Comparison of ENCODE assay signal across 26 cellular contexts in the genomic region with DNA sequence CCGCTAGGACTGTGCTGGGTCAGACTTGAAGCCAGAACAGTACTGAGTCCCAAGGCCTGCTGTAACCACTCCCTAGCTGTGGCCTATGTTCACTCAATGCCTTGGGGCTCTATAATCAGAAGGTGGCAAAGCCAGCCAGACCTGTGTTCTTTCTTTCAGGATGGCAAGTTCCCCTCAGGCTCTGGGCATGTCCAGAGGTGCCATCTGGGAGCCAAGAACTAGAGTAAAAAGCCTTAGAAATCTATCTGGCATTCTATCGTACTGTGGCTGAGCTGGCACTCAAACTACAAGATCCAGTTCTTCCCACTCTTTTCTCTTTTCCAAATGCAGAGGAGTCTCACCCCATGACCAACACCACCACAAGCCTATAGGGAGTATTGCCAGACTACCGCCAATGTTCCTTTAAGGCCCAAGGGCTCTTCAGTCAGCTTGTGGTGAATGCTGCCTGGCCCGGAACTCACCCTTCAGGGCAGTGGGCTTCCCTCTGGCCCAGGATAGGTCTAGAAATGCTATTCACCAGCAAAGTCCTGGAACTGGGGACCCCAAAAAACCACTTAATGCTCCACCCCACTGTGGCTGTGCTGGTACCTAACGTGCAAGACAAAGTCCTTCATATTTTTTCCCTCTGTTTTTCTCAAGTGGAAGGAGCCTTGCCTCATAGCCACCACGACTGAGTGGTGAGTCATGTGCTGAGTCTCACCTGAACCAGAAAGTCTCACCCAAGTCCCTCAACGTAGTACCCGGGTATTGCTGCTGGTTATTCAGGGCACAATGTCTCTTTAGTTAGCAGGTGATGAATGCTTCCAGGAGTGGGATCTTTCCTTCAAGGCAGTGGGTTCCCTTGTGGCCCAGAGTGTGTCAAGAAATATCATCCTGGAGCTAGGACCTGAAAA. TPM values are rescaled to one million over a fixed set of nuclear protein-coding genes. Genes with fewer than 3 reads are reported as not detected.
DNase-seq lines count a peak whose midpoint lies in the region; FAIRE-seq and TF ChIP-seq lines count a peak whose summit lies in the region.
"Had no signal": no experiment of that assay in that cellular context is flagged by ENCODE, and none has a peak within 500 bp of the region (broad histone marks: within the 10 kb centered on the region; RNA-seq: fewer than 3 reads in every experiment).

No MANE protein-coding gene starts in this region.

- no peak overlapping the region for H3K9ac ChIP-seq in endodermal cell (ENCODE audit: extremely low read depth, low read length, poor library complexity, severe bottlenecking)
- no peak overlapping the region for H3K9ac ChIP-seq in smooth muscle cell (ENCODE audit: low read depth)
- H3K9ac ChIP-seq: BLaER1 treated with 17β-estradiol and CSF1 and Interleukin-3, amounts not matched to agents 10 nM and 100 nM had no signal

- peaks cover 26% of the 10 kb centered on the region for H3K9me3 ChIP-seq in endodermal cell (ENCODE audit: control insufficient read depth, low read length)
- no peaks in the 10 kb centered on the region for H3K9me3 ChIP-seq in smooth muscle cell (replicated peaks; ENCODE audit: low read depth)
- no peaks in the 10 kb centered on the region for H3K9me3 ChIP-seq in small intestine (ENCODE audit: control insufficient read depth, low read depth)
- no peaks in the 10 kb centered on the region for H3K9me3 ChIP-seq in thyroid gland
- H3K9me3 ChIP-seq: gastrocnemius medialis, lower lobe of right lung had no signal

- no peak overlapping the region for H3K4me3 Mint-ChIP-seq in activated CD4-positive, alpha-beta T cell treated with anti-CD3 and anti-CD28 coated beads, Interleukin-2, amount 10 ng/mL, durations not matched to agents 24 days and 14 days
- H3K4me3 Mint-ChIP-seq in endodermal cell: no peak overlapping the region
- H3K4me3 Mint-ChIP-seq: naive B cell; stimulated activated naive B cell treated with anti-CD40 and anti-IgM and Interleukin-4, amounts not matched to agents 10 μg/mL and 1 μg/mL and 100 μg/mL, for 72 hours had no signal

- intact Hi-C loops in activated CD4-positive, alpha-beta T cell treated with anti-CD3 and anti-CD28 coated beads, Interleukin-2, amount 10 ng/mL, durations not matched to agents 24 days and 14 days (cut with micrococcal nuclease): no loop called here
- intact Hi-C loops in thyroid gland (cut with DNase I): no loop called here

- TF ChIP-seq POLR2A in thyroid gland (IDR thresholded peaks at IDR 0.05): no peak

- H3F3A ChIP-seq in smooth muscle cell (ENCODE audit: low read depth): no peaks in the 10 kb centered on the region

- H3K27me3 Mint-ChIP-seq in activated CD4-positive, alpha-beta T cell treated with anti-CD3 and anti-CD28 coated beads, Interleukin-2, amount 10 ng/mL, durations not matched to agents 24 days and 14 days: peaks cover 59% of the 10 kb centered on the region
- peaks cover 14% of the 10 kb centered on the region for H3K27me3 Mint-ChIP-seq in endodermal cell (ENCODE audit: insufficient read depth)

- H3K4me1 ChIP-seq in endodermal cell (ENCODE audit: control insufficient read depth, insufficient read depth, low read length) (no peaks in the 10 kb centered on the region), smooth muscle cell (ENCODE audit: low read depth) (no peaks in the 10 kb centered on the region), small intestine (ENCODE audit: control insufficient read depth in 2 of 2, insufficient read depth in 1 of 2, low read depth in 1 of 2, low read length in 1 of 2) (no peaks in the 10 kb centered on the region), thyroid gland (no peaks in the 10 kb centered on the region)
- H3K4me1 ChIP-seq: gastrocnemius medialis, lower lobe of right lung had no signal

- H2AFZ ChIP-seq in smooth muscle cell (ENCODE audit: low read depth): no peak overlapping the region

- WGBS in endodermal cell (ENCODE audit: insufficient coverage in 1 of 2, insufficient read length in 1 of 2), 2 experiments: 94 to 96% methylated on average over 7 to 8 of the region's 8 CpGs
- WGBS in smooth muscle cell (ENCODE audit: low lambda C conversion rate): 86% methylated on average over 8 of the region's 8 CpGs
- 75 to 82% (median 76%) methylated on average over 8 of the region's 8 CpGs for WGBS in small intestine, 3 donors
- 76 to 85% methylated on average over 8 of the region's 8 CpGs for WGBS in thyroid gland, 2 donors

- H3K9me3 Mint-ChIP-seq in activated CD4-positive, alpha-beta T cell treated with anti-CD3 and anti-CD28 coated beads, Interleukin-2, amount 10 ng/mL, durations not matched to agents 24 days and 14 days: no peaks in the 10 kb centered on the region
- peaks cover 12% of the 10 kb centered on the region for H3K9me3 Mint-ChIP-seq in endodermal cell
- H3K9me3 Mint-ChIP-seq: activated T-helper 2 cell treated with anti-CD3 and anti-CD28 coated beads, Interferon-gamma antibody, Interleukin-2, Interleukin-4, amounts not matched to agents 10 μg/mL and 5 μg/mL and 100 μg/mL, durations not matched to agents 14 hours and 24 hours and 36 hours had no signal

- no peak overlapping the region for H3K4me2 ChIP-seq in smooth muscle cell
- H3K4me2 ChIP-seq: BLaER1 treated with 17β-estradiol and CSF1 and Interleukin-3, amounts not matched to agents 10 nM and 100 nM had no signal

- FAIRE-seq in small intestine (lab: Jason Lieb, UNC): no peak
- FAIRE-seq: endometrium, urothelium cell line had no signal

- no peak for TF ChIP-seq CTCF in endodermal cell (conservative IDR thresholded peaks at IDR 0.05)
- TF ChIP-seq CTCF in smooth muscle cell (IDR thresholded peaks at IDR 0.05; ENCODE audit: borderline replicate concordance, insufficient read depth, poor library complexity, severe bottlenecking): no peak
- TF ChIP-seq CTCF in thyroid gland (IDR thresholded peaks at IDR 0.05): no peak

- no peak overlapping the region for H3K27ac Mint-ChIP-seq in activated CD4-positive, alpha-beta T cell treated with anti-CD3 and anti-CD28 coated beads, Interleukin-2, amount 10 ng/mL, durations not matched to agents 24 days and 14 days
- H3K27ac Mint-ChIP-seq in endodermal cell: peak overlapping the region; percentile 56
- H3K27ac Mint-ChIP-seq: activated T-helper 2 cell treated with anti-CD3 and anti-CD28 coated beads, Interferon-gamma antibody, Interleukin-2, Interleukin-4, amounts not matched to agents 10 μg/mL and 5 μg/mL and 100 μg/mL, durations not matched to agents 14 hours and 24 hours and 36 hours; naive B cell; stimulated activated naive B cell treated with anti-CD40 and anti-IgM and Interleukin-4, amounts not matched to agents 10 μg/mL and 1 μg/mL and 100 μg/mL, for 72 hours had no signal

- no peaks in the 10 kb centered on the region for H3K36me3 Mint-ChIP-seq in activated CD4-positive, alpha-beta T cell treated with anti-CD3 and anti-CD28 coated beads, Interleukin-2, amount 10 ng/mL, durations not matched to agents 24 days and 14 days (ENCODE audit: low read depth)
- no peaks in the 10 kb centered on the region for H3K36me3 Mint-ChIP-seq in endodermal cell (ENCODE audit: low read depth)
- H3K36me3 Mint-ChIP-seq: stimulated activated naive B cell treated with anti-CD40 and anti-IgM and Interleukin-4, amounts not matched to agents 10 μg/mL and 1 μg/mL and 100 μg/mL, for 72 hours had no signal

- no peaks in the 10 kb centered on the region for H4K20me1 ChIP-seq in smooth muscle cell (ENCODE audit: low read depth)
- H4K20me1 ChIP-seq: BLaER1 treated with 17β-estradiol and CSF1 and Interleukin-3, amounts not matched to agents 10 nM and 100 nM had no signal

- DNase-seq in activated CD4-positive, alpha-beta T cell treated with anti-CD3 and anti-CD28 coated beads, Interleukin-2, amount 10 ng/mL, durations not matched to agents 24 days and 14 days: peak; percentile 43
- no peak for DNase-seq in activated CD4-positive, alpha-beta T cell treated with anti-CD3 and anti-CD28 coated beads, Interleukin-2, amount 50 U/mL, for 4 hours
- DNase-seq in endodermal cell (no peak), smooth muscle cell (lab: John Stamatoyannopoulos, UW; ENCODE audit: unreplicated experiment) (no peak), small intestine (no peak), thyroid gland (no peak)
- DNase-seq: amniotic stem cell; DMS153; gastrocnemius medialis; Kasumi-1; lower lobe of right lung; naive B cell; NCI-H345; SHP77 treated with DMSO at 0.1 percent for 48 hours; spleen; stimulated activated naive B cell treated with anti-CD40 and anti-IgM and Interleukin-4, amounts not matched to agents 10 μg/mL and 1 μg/mL and 100 μg/mL, for 72 hours had no signal

- H3K36me3 ChIP-seq in endodermal cell (ENCODE audit: control insufficient read depth, insufficient read depth, low read length): no peaks in the 10 kb centered on the region
- H3K36me3 ChIP-seq in smooth muscle cell (ENCODE audit: low read depth): no peaks in the 10 kb centered on the region
- H3K36me3 ChIP-seq in small intestine (ENCODE audit: control insufficient read depth in 2 of 2, insufficient read depth in 2 of 2, low read length in 2 of 2): no peaks in the 10 kb centered on the region
- no peaks in the 10 kb centered on the region for H3K36me3 ChIP-seq in thyroid gland
- H3K36me3 ChIP-seq: BLaER1 treated with 17β-estradiol and CSF1 and Interleukin-3, amounts not matched to agents 10 nM and 100 nM; gastrocnemius medialis; lower lobe of right lung; spleen had no signal

- H3K4me3 ChIP-seq in endodermal cell (ENCODE audit: low read length): no peak overlapping the region
- no peak overlapping the region for H3K4me3 ChIP-seq in smooth muscle cell
- no peak overlapping the region for H3K4me3 ChIP-seq in small intestine (ENCODE audit: low read depth in 1 of 2, low read length in 2 of 2)
- no peak overlapping the region for H3K4me3 ChIP-seq in thyroid gland (replicated peaks in 1 of 3)
- H3K4me3 ChIP-seq: BLaER1 treated with 17β-estradiol and CSF1 and Interleukin-3, amounts not matched to agents 10 nM and 100 nM; gastrocnemius medialis; lower lobe of right lung; spleen had no signal

- H3K27me3 ChIP-seq in endodermal cell (ENCODE audit: control insufficient read depth, insufficient read depth, low read length, poor library complexity, severe bottlenecking) (no peaks in the 10 kb centered on the region), smooth muscle cell (ENCODE audit: low read depth) (no peaks in the 10 kb centered on the region), small intestine (ENCODE audit: control insufficient read depth in 2 of 2, insufficient read depth in 2 of 2, low read length in 2 of 2) (no peaks in the 10 kb centered on the region), thyroid gland (no peaks in the 10 kb centered on the region)

- no peaks in the 10 kb centered on the region for H3K79me2 ChIP-seq in smooth muscle cell (ENCODE audit: low read depth)

- H3K4me1 Mint-ChIP-seq in activated CD4-positive, alpha-beta T cell treated with anti-CD3 and anti-CD28 coated beads, Interleukin-2, amount 10 ng/mL, durations not matched to agents 24 days and 14 days: peaks cover 8% of the 10 kb centered on the region
- H3K4me1 Mint-ChIP-seq in endodermal cell: peaks cover 9% of the 10 kb centered on the region

- H3K27ac ChIP-seq in endodermal cell (ENCODE audit: low read depth, low read length) (no peak overlapping the region), smooth muscle cell (ENCODE audit: low read depth) (peak overlapping the region; percentile 41), small intestine (ENCODE audit: low read depth in 1 of 2, low read length in 1 of 2) (no peak overlapping the region), thyroid gland (no peak overlapping the region)
- H3K27ac ChIP-seq: BLaER1 treated with 17β-estradiol and CSF1 and Interleukin-3, amounts not matched to agents 10 nM and 100 nM; gastrocnemius medialis; lower lobe of right lung; spleen; VCaP had no signal

RNA-seq across cellular contexts. Expression of a gene that starts 8.6 kb away (rescaled TPM):
- not detected in 2 replicates for total RNA-seq in activated CD4-positive, alpha-beta T cell treated with anti-CD3 and anti-CD28 coated beads, Interleukin-2, amount 10 ng/mL, durations not matched to agents 24 days and 14 days
- not detected for total RNA-seq in endodermal cell
- not detected for polyA plus RNA-seq in endodermal cell (2013, experiment 1 of 2)
- not detected for polyA plus RNA-seq in endodermal cell (2013, experiment 2 of 2)
- not detected in 2 replicates for total RNA-seq in smooth muscle cell
- not detected in 2 replicates for polyA plus RNA-seq in smooth muscle cell
- 1 to 10 TPM in 1 of 3 donors, under 1 TPM in 1, not detected in 1; 0.81 to 1.7 TPM for polyA plus RNA-seq in small intestine
- 1 to 10 TPM; 1.3 to 4.5 (median 2.3) TPM for total RNA-seq in thyroid gland
- total RNA-seq: A172; activated CD8-positive, alpha-beta memory T cell treated with anti-CD3 and anti-CD28 coated beads for 36 hours; activated T-helper 2 cell treated with anti-CD3 and anti-CD28 coated beads, Interferon-gamma antibody, Interleukin-2, Interleukin-4, amounts not matched to agents 10 μg/mL and 5 μg/mL and 100 μg/mL, durations not matched to agents 14 hours and 24 hours and 36 hours; chondrocyte; H4; T-helper 1 cell treated with Interleukin-12 subunit alpha and Interleukin-12 subunit beta and Interleukin-4 antibody, amounts not matched to agents 30 ng/mL and 1 ng/mL, for 36 hours had no signal

RNA-seq across cellular contexts. Expression of a gene that starts 33.1 kb away (rescaled TPM):
- 101 and 109 TPM in 2 replicates for total RNA-seq in activated CD4-positive, alpha-beta T cell treated with anti-CD3 and anti-CD28 coated beads, Interleukin-2, amount 10 ng/mL, durations not matched to agents 24 days and 14 days
- total RNA-seq in endodermal cell (100 to 1,000 TPM in 1 of 2 donors, 10 to 100 TPM in 1; 90.9 to 117 TPM), smooth muscle cell (22.4 and 31.8 TPM in 2 replicates), thyroid gland (10 to 100 TPM; 42.2 to 51.3 (median 48.8) TPM)
- 65.2 TPM for polyA plus RNA-seq in endodermal cell (2013, experiment 1 of 2)
- 61.3 TPM for polyA plus RNA-seq in endodermal cell (2013, experiment 2 of 2)
- polyA plus RNA-seq in smooth muscle cell (82.9 and 92.4 TPM in 2 replicates), small intestine (10 to 100 TPM; 44.7 to 62.3 (median 45.7) TPM)

RNA-seq across cellular contexts. Expression of a gene that starts 57.7 kb away (rescaled TPM):
- not detected in 2 replicates for total RNA-seq in activated CD4-positive, alpha-beta T cell treated with anti-CD3 and anti-CD28 coated beads, Interleukin-2, amount 10 ng/mL, durations not matched to agents 24 days and 14 days
- not detected for total RNA-seq in endodermal cell
- not detected for polyA plus RNA-seq in endodermal cell (2013, experiment 1 of 2)
- not detected for polyA plus RNA-seq in endodermal cell (2013, experiment 2 of 2)
- not detected in 2 replicates for total RNA-seq in smooth muscle cell
- polyA plus RNA-seq in smooth muscle cell: not detected in 2 replicates
- 1 to 10 TPM in 1 of 3 donors, not detected in 2; 1.2 TPM for polyA plus RNA-seq in small intestine
- total RNA-seq in thyroid gland: not detected
- total RNA-seq: A172; activated CD8-positive, alpha-beta memory T cell treated with anti-CD3 and anti-CD28 coated beads for 36 hours; chondrocyte; gastrocnemius medialis; H4 had no signal
